19 cellular contexts compared by ENCODE assay signal in the genomic region with DNA sequence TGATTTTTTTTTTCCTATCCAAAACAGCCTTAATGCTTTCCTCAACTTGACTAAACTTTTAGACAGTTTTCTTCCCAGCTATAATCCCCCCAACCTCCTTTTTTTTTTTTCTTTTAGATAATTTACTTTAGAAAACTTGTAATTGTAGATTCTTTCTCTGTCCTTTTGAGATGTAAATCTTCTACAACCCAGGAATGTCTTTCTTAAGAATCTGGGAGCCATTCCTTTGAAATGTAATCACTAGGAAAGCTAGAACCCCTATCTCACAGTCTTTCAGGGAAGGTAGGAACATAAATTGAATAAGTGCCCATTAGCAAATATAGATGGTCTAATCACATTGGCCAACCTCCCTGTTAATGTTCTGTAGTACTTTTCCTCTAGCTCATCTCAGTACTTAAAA.
DNase-seq lines count a peak whose midpoint lies in the region; ATAC-seq, FAIRE-seq and TF ChIP-seq lines count a peak whose summit lies in the region.
"Had no signal": no experiment of that assay in that cellular context is flagged by ENCODE, and none has a peak within 500 bp of the region (broad histone marks: within the 10 kb centered on the region; RNA-seq: fewer than 3 reads in every experiment).

No MANE protein-coding gene starts in this region.

- no peak overlapping the region for H3K27ac Mint-ChIP-seq in stimulated activated naive CD8-positive, alpha-beta T cell treated with anti-CD3 and anti-CD28 coated beads, Interleukin-15, amount 100 ng/mL, for 72 hours
- H3K27ac Mint-ChIP-seq: B cell; CD8-positive, alpha-beta T cell; IgD-negative memory B cell had no signal

- CTCF ChIA-PET in H1 (lab: Charles Lee; ENCODE audit: partially characterized antibody), result no interaction called here

- no peaks in the 10 kb centered on the region for H3K79me2 ChIP-seq in H1 (ENCODE audit: control insufficient read depth in 1 of 2, insufficient read depth in 2 of 2, low read length in 2 of 2)

- H2AK5ac ChIP-seq in H1 (ENCODE audit: low read depth, low read length), result no peak overlapping the region

- no peak overlapping the region for H2BK5ac ChIP-seq in H1 (ENCODE audit: low read depth, low read length)

- H3K36me3 ChIP-seq in HUES6 (ENCODE audit: control insufficient read depth, insufficient read depth, low read length), result no peaks in the 10 kb centered on the region
- peaks cover 0 to 4% (median 1%) of the 10 kb centered on the region in 4 experiments; a peak in 1 of 8 replicates for H3K36me3 ChIP-seq in H1 (ENCODE audit: control insufficient read depth in 2 of 4, insufficient read depth in 4 of 4, low read length in 3 of 4)
- no peaks in the 10 kb centered on the region for H3K36me3 ChIP-seq in iPS-20b (ENCODE audit: insufficient read depth, low read depth, low read length)
- H3K36me3 ChIP-seq: BLaER1 treated with 17β-estradiol and CSF1 and Interleukin-3, amounts not matched to agents 10 nM and 100 nM; HAP-1 had no signal

- no peak overlapping the region for H4K8ac ChIP-seq in H1 (ENCODE audit: extremely low read depth, insufficient read depth, low read length)

- no peak overlapping the region for H4K5ac ChIP-seq in H1 (ENCODE audit: insufficient read length, low read depth, low read length)

- H3K4me1 ChIP-seq in HUES6 (ENCODE audit: control insufficient read depth, insufficient read depth, low read length) (peaks cover 26% of the 10 kb centered on the region), H1 (replicated peaks in 1 of 4; ENCODE audit: control insufficient read depth in 3 of 4, insufficient read depth in 4 of 4, low read length in 3 of 4) (peaks cover 0 to 10% (median 0%) of the 10 kb centered on the region in 4 experiments; a peak in 1 of 7 replicates), iPS-20b (ENCODE audit: insufficient read depth, low read length) (peaks cover 27% of the 10 kb centered on the region)
- H3K4me1 ChIP-seq: BLaER1 treated with 17β-estradiol and CSF1 and Interleukin-3, amounts not matched to agents 10 nM and 100 nM had no signal

- H3K4me3 Mint-ChIP-seq in stimulated activated naive CD8-positive, alpha-beta T cell treated with anti-CD3 and anti-CD28 coated beads, Interleukin-15, amount 100 ng/mL, for 72 hours, result no peak overlapping the region
- H3K4me3 Mint-ChIP-seq: B cell; CD8-positive, alpha-beta T cell; IgD-negative memory B cell had no signal

- no peak overlapping the region for H3K4ac ChIP-seq in H1 (replicated peaks; ENCODE audit: insufficient read length, low read depth, low read length)

- H3K18ac ChIP-seq in H1 (ENCODE audit: extremely low read depth, low read length), result no peak overlapping the region

- H3K9ac ChIP-seq in HUES6 (ENCODE audit: low read length) (peak overlapping the region; percentile 60), H1 (replicated peaks in 1 of 4; ENCODE audit: extremely low read depth in 1 of 4, low read depth in 3 of 4, low read length in 3 of 4) (no peak overlapping the region), iPS-20b (ENCODE audit: low read depth, low read length) (no peak overlapping the region)
- H3K9ac ChIP-seq: BLaER1 treated with 17β-estradiol and CSF1 and Interleukin-3, amounts not matched to agents 10 nM and 100 nM; GM23248 had no signal

- no peak overlapping the region for H2AFZ ChIP-seq in H1 (ENCODE audit: low read length)
- H2AFZ ChIP-seq: GM23248 had no signal

- peaks cover 16 to 19% of the 10 kb centered on the region in 2 donors for H3K9me3 Mint-ChIP-seq in stimulated activated naive CD8-positive, alpha-beta T cell treated with anti-CD3 and anti-CD28 coated beads, Interleukin-15, amount 100 ng/mL, for 72 hours

- H4K20me1 ChIP-seq in H1 (replicated peaks in 1 of 2; ENCODE audit: control insufficient read depth in 1 of 2, insufficient read depth in 2 of 2, low read length in 2 of 2), result no peaks in the 10 kb centered on the region
- H4K20me1 ChIP-seq: BLaER1 treated with 17β-estradiol and CSF1 and Interleukin-3, amounts not matched to agents 10 nM and 100 nM had no signal

- H2BK20ac ChIP-seq in H1 (ENCODE audit: low read length), result no peak overlapping the region

- H3K4me2 ChIP-seq in H1 (ENCODE audit: insufficient read depth in 1 of 2, low read depth in 2 of 2, low read length in 2 of 2), result peak overlapping the region in 1 of 2 experiments; percentile 20; a peak in 1 of 4 replicates
- H3K4me2 ChIP-seq: BLaER1 treated with 17β-estradiol and CSF1 and Interleukin-3, amounts not matched to agents 10 nM and 100 nM had no signal

- no peak overlapping the region; the same call in 1 of the 2 replicates for H2BK12ac ChIP-seq in H1 (ENCODE audit: low read depth, low read length)

- no peaks in the 10 kb centered on the region; the same call in 1 of the 2 replicates for H3K27me3 ChIP-seq in HUES6 (ENCODE audit: control insufficient read depth, insufficient read depth, low read length)
- H3K27me3 ChIP-seq in H1 (replicated peaks in 1 of 4; ENCODE audit: control insufficient read depth in 3 of 4, extremely low read depth in 1 of 4, insufficient read depth in 3 of 4, low read length in 3 of 4), result no peaks in the 10 kb centered on the region
- peaks cover 7% of the 10 kb centered on the region; the same call in 1 of the 2 replicates for H3K27me3 ChIP-seq in iPS-20b (ENCODE audit: insufficient read depth, low read length)
- H3K27me3 ChIP-seq: BLaER1 treated with 17β-estradiol and CSF1 and Interleukin-3, amounts not matched to agents 10 nM and 100 nM had no signal

- H4K91ac ChIP-seq in H1 (replicated peaks; ENCODE audit: insufficient read length, low read length), result no peak overlapping the region

- H3K23me2 ChIP-seq in H1 (ENCODE audit: low read depth, low read length), result no peaks in the 10 kb centered on the region

- no peak for DNase-seq in H1 (ENCODE audit: low read depth in 1 of 2, low spot score in 2 of 2)
- no peak for DNase-seq in stimulated activated naive CD8-positive, alpha-beta T cell treated with anti-CD3 and anti-CD28 coated beads, Interleukin-15, amount 100 ng/mL, for 72 hours
- no peak for DNase-seq in GOT3 (lab: John Stamatoyannopoulos, UW)
- DNase-seq: Calu3; CD8-positive, alpha-beta T cell; DMS53; DND-41; EL; GM23248; KBM-7 had no signal

- no peaks in the 10 kb centered on the region for H3K79me1 ChIP-seq in H1 (ENCODE audit: low read depth, low read length)

- no peak for ATAC-seq in stimulated activated naive CD8-positive, alpha-beta T cell treated with anti-CD3 and anti-CD28 coated beads, Interleukin-15, amount 100 ng/mL, for 72 hours
- no peak for ATAC-seq in GM18909 (IDR thresholded peaks at IDR 0.05; ENCODE audit: poor library complexity, unreplicated experiment)
- ATAC-seq: CD8-positive, alpha-beta T cell; GM12878; HepG2 had no signal

- H3K4me1 Mint-ChIP-seq in stimulated activated naive CD8-positive, alpha-beta T cell treated with anti-CD3 and anti-CD28 coated beads, Interleukin-15, amount 100 ng/mL, for 72 hours, result no peaks in the 10 kb centered on the region
- H3K4me1 Mint-ChIP-seq: B cell, IgD-negative memory B cell had no signal

- no peak for TF ChIP-seq CTCF in H1 (IDR thresholded peaks at IDR 0.05; ENCODE audit: control extremely low read depth in 1 of 3, insufficient read depth in 1 of 3, low read depth in 1 of 3, low read length in 3 of 3)

- peak; percentile 76 for FAIRE-seq in H1 (lab: Jason Lieb, UNC)
- FAIRE-seq: GM12878, HepG2 had no signal

- no peak for TF ChIP-seq EP300 in H1 (IDR thresholded peaks at IDR 0.05; ENCODE audit: borderline replicate concordance in 1 of 2, low read depth in 2 of 2, low read length in 2 of 2)

- H3K9me3 ChIP-seq in HUES6 (ENCODE audit: control insufficient read depth, insufficient read depth, low read depth, low read length) (peaks cover 15% of the 10 kb centered on the region), H1 (ENCODE audit: insufficient read depth in 2 of 2, low read depth in 1 of 2, low read length in 1 of 2) (peaks cover 5 to 12% of the 10 kb centered on the region in 2 experiments; a peak in 3 of 4 replicates), iPS-20b (ENCODE audit: insufficient read depth, low read depth, low read length) (0 out of 2 replicates have a peak, but pooled peaks cover 7% of the 10 kb centered on the region)

- H2BK15ac ChIP-seq in H1 (ENCODE audit: low read length), result no peak overlapping the region

- no peaks in the 10 kb centered on the region for H3K27me3 Mint-ChIP-seq in stimulated activated naive CD8-positive, alpha-beta T cell treated with anti-CD3 and anti-CD28 coated beads, Interleukin-15, amount 100 ng/mL, for 72 hours
- H3K27me3 Mint-ChIP-seq: B cell had no signal

- no peak for TF ChIP-seq POLR2A in H1 (IDR thresholded peaks at IDR 0.05; ENCODE audit: control extremely low read depth in 1 of 2, low read depth in 2 of 2, low read length in 2 of 2)

- no peak overlapping the region for H2BK120ac ChIP-seq in H1 (replicated peaks; ENCODE audit: low read depth, low read length)

- H3K27ac ChIP-seq in HUES6 (ENCODE audit: low read depth, low read length) (peak overlapping the region; percentile 80; the same call in 1 of the 2 replicates), H1 (ENCODE audit: low read depth, low read length) (no peak overlapping the region), iPS-20b (ENCODE audit: low read length) (no peak overlapping the region)
- H3K27ac ChIP-seq: BLaER1 treated with 17β-estradiol and CSF1 and Interleukin-3, amounts not matched to agents 10 nM and 100 nM; GM23248 had no signal

- peak overlapping the region; percentile 35; the same call in 1 of the 2 replicates for H3K4me3 ChIP-seq in HUES6 (ENCODE audit: low read depth, low read length)
- peak overlapping the region in 1 of 4 experiments; percentile 41; a peak in 1 of 8 replicates for H3K4me3 ChIP-seq in H1 (ENCODE audit: extremely low read depth in 1 of 4, insufficient read depth in 2 of 4, low read depth in 3 of 4, low read length in 4 of 4)
- peak overlapping the region; percentile 22 for H3K4me3 ChIP-seq in iPS-20b (ENCODE audit: low read length)
- H3K4me3 ChIP-seq: BLaER1 treated with 17β-estradiol and CSF1 and Interleukin-3, amounts not matched to agents 10 nM and 100 nM; GM12878; GM23248; HAP-1 had no signal

- H3K56ac ChIP-seq in H1 (replicated peaks; ENCODE audit: insufficient read length, low read depth, low read length), result no peak overlapping the region

- no peak overlapping the region for H3K14ac ChIP-seq in H1 (ENCODE audit: insufficient read length)

- no peak overlapping the region for H3K23ac ChIP-seq in H1 (ENCODE audit: insufficient read length)

- POLR2A ChIA-PET in H1 (lab: Charles Lee; ENCODE audit: partially characterized antibody), result no interaction called here

- TF ChIP-seq RAD21 in H1 (IDR thresholded peaks at IDR 0.05 in 1 of 2, conservative IDR thresholded peaks at IDR 0.05 in 1 of 2; ENCODE audit: low read depth in 2 of 2, low read length in 2 of 2), result no peak

TF ChIP-seq in H1, 55 proteins besides CTCF, POLR2A, EP300 and RAD21 (continues in another document):
- TF ChIP-seq NANOG (IDR thresholded peaks at IDR 0.05; ENCODE audit: insufficient read depth, low read depth, low read length, poor library complexity, severe bottlenecking), result no peak
